In the genomic region with DNA sequence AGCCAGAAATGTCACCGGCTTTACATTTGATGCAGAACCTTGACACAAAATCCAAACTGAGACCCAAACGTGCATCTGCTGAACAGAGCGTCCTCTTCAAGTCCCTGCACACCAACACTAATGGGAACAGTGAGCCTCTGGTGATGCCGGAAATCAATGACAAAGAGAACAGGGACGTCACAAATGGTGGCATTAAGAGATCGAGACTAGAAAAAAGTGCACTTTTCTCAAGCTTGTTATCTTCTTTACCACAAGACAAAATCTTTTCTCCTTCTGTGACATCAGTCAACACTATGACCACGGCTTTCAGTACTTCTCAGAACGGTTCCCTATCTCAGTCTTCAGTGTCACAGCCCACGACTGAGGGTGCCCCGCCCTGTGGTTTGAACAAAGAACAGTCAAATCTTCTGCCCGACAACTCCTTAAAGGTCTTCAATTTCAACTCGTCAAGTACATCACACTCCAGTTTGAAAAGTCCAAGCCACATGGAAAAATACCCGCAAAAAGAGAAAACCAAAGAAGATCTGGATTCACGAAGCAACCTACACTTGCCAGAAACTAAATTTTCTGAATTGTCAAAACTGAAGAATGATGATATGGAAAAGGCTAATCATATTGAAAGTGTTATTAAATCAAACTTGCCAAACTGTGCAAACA, we compare ENCODE assay signal across 8 cellular contexts.
DNase-seq lines count a peak whose midpoint lies in the region; ATAC-seq and TF ChIP-seq lines count a peak whose summit lies in the region.

No MANE protein-coding gene starts in this region.

- H3K4me3 ChIP-seq in ovary, result no peak overlapping the region

- no peaks in the 10 kb centered on the region for H3K27me3 ChIP-seq in ovary

- 82 to 87% (median 84%) methylated on average over 14 of the region's 14 CpGs for WGBS in ovary, 3 donors

- no peak for TF ChIP-seq POLR2A in ovary (IDR thresholded peaks at IDR 0.05)

- intact Hi-C loops in ovary (cut with DNase I), result no loop called here

- H3K9me3 Mint-ChIP-seq in type B pancreatic cell, result no peaks in the 10 kb centered on the region

- no peak overlapping the region for H3K27ac ChIP-seq in ovary

- no peaks in the 10 kb centered on the region for H3K4me1 Mint-ChIP-seq in type B pancreatic cell (ENCODE audit: unreplicated experiment)

- no peak overlapping the region for H3K27ac Mint-ChIP-seq in type B pancreatic cell

- DNase-seq in SIG-M5 treated with dmso at 0.1 percent for 504 hours (lab: John Stamatoyannopoulos, UW; ENCODE audit: unreplicated experiment) (peak; percentile 89), dermis blood vessel endothelial cell (no peak), ovary (no peak), type B pancreatic cell (ENCODE audit: extremely low spot score, unreplicated experiment) (no peak)
- DNase-seq in activated naive CD4-positive, alpha-beta T cell treated with anti-CD3 and anti-CD28 coated beads, Interleukin-2, amount 50 U/mL, for 16 hours, result peak; percentile 83
- peak; percentile 50 to 54 for DNase-seq in stimulated activated CD4-positive, alpha-beta T cell treated with anti-CD3 and anti-CD28 coated beads, Interleukin-15, amount 100 ng/mL, for 1 hour (ENCODE audit: low read depth in 1 of 2, low spot score in 1 of 2)

- H3K36me3 ChIP-seq in ovary, result no peaks in the 10 kb centered on the region

- peaks cover 4% of the 10 kb centered on the region for H3K27me3 Mint-ChIP-seq in type B pancreatic cell

- no peaks in the 10 kb centered on the region for H3K9me3 ChIP-seq in ovary

- TF ChIP-seq CTCF in ovary (IDR thresholded peaks at IDR 0.05) (no peak), type B pancreatic cell (conservative IDR thresholded peaks at IDR 0.05) (no peak)

- peak; percentile 65 for ATAC-seq in GM18517 (IDR thresholded peaks at IDR 0.05; ENCODE audit: unreplicated experiment)
- peak; percentile 51 for ATAC-seq in HG02970 (IDR thresholded peaks at IDR 0.05; ENCODE audit: low FRiP score, unreplicated experiment)

- H3K36me3 Mint-ChIP-seq in type B pancreatic cell, result no peaks in the 10 kb centered on the region

- no peaks in the 10 kb centered on the region for H3K4me1 ChIP-seq in ovary (ENCODE audit: insufficient read depth)

- no peak overlapping the region for H3K4me3 Mint-ChIP-seq in type B pancreatic cell

- TF ChIP-seq EP300 in ovary (IDR thresholded peaks at IDR 0.05), result no peak

Comparison
In these comparisons a context has a peak if more than half of its experiments do, and no peak if none do; other contexts are left out.
1. DNase-seq: peak in SIG-M5 treated with dmso at 0.1 percent for 504 hours (single experiment), activated naive CD4-positive, alpha-beta T cell treated with anti-CD3 and anti-CD28 coated beads, Interleukin-2, amount 50 U/mL, for 16 hours (single experiment) and stimulated activated CD4-positive, alpha-beta T cell treated with anti-CD3 and anti-CD28 coated beads, Interleukin-15, amount 100 ng/mL, for 1 hour (2 of 2); none in dermis blood vessel endothelial cell (single experiment), ovary (0 of 5) and type B pancreatic cell (single experiment).